Comparison of ENCODE assay signal across 11 cellular contexts in the genomic region with DNA sequence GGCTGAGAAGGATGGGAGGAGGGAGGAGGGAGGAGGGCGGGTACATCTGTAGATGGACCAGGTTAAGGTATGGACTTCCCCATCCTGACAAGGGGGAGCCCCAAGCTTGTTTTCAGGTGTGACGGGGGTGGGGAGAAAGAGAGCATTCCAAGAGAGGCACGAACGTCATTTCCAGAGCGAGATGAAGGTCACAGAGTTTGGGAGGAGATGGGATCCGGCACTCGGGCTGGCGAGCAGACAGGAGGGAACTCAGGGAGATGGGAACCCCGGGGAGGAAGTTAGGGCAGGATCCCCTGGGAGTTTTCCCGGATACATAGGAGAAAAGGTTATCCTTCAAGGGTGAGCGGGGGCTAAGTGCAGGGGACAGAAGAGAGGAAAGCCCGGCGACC.
DNase-seq lines count a peak whose midpoint lies in the region; ATAC-seq and TF ChIP-seq lines count a peak whose summit lies in the region.
"Had no signal": no experiment of that assay in that cellular context is flagged by ENCODE, and none has a peak within 500 bp of the region (broad histone marks: within the 10 kb centered on the region; RNA-seq: fewer than 3 reads in every experiment).

No MANE protein-coding gene starts in this region.

- CTCF ChIA-PET in CD8-positive, alpha-beta memory T cell (lab: Charles Lee) = no interaction called here

- peak overlapping the region; percentile 36 for H3K4me3 ChIP-seq in BE2C (ENCODE audit: low read depth, low read length)
- peak overlapping the region; percentile 74 for H3K4me3 ChIP-seq in adipocyte (ENCODE audit: low read length)
- peak overlapping the region; percentile 20 to 29 for H3K4me3 ChIP-seq in right atrium auricular region
- no peak overlapping the region for H3K4me3 ChIP-seq in CD8-positive, alpha-beta memory T cell (ENCODE audit: low read length)
- H3K4me3 ChIP-seq: SK-N-MC had no signal

- no peak for DNase-seq in BE2C
- no peak for DNase-seq in adipocyte (ENCODE audit: low read depth)
- no peak for DNase-seq in right atrium auricular region (ENCODE audit: low spot score)
- no peak for DNase-seq in progenitor cell of endocrine pancreas (ENCODE audit: low spot score, unreplicated experiment)
- no peak for DNase-seq in AG08395 (ENCODE audit: low spot score)
- DNase-seq in CD8-positive, alpha-beta memory T cell = no peak
- DNase-seq: activated CD8-positive, alpha-beta T cell treated with anti-CD3 and anti-CD28 coated beads, Interleukin-2, amount 10 ng/mL, durations not matched to agents 7 days and 5 days; NCI-H2107 had no signal

- no peaks in the 10 kb centered on the region for H3K27me3 Mint-ChIP-seq in progenitor cell of endocrine pancreas
- H3K27me3 Mint-ChIP-seq in CD8-positive, alpha-beta memory T cell = no peaks in the 10 kb centered on the region

- no peak for TF ChIP-seq CTCF in BE2C (IDR thresholded peaks at IDR 0.05; ENCODE audit: low read depth, low read length)
- no peak for TF ChIP-seq CTCF in right atrium auricular region (IDR thresholded peaks at IDR 0.05)
- TF ChIP-seq CTCF in progenitor cell of endocrine pancreas (IDR thresholded peaks at IDR 0.05; ENCODE audit: unreplicated experiment) = no peak

- no peaks in the 10 kb centered on the region for H3K9me3 ChIP-seq in BE2C
- no peaks in the 10 kb centered on the region for H3K9me3 ChIP-seq in adipocyte (ENCODE audit: control insufficient read depth, low read length)
- H3K9me3 ChIP-seq in right atrium auricular region = no peaks in the 10 kb centered on the region
- H3K9me3 ChIP-seq in CD8-positive, alpha-beta memory T cell (ENCODE audit: low read length) = no peaks in the 10 kb centered on the region

- H3K4me1 ChIP-seq in BE2C (peaks cover 14% of the 10 kb centered on the region), adipocyte (ENCODE audit: control insufficient read depth, insufficient read depth, low read length) (peaks cover 29% of the 10 kb centered on the region), right atrium auricular region (peaks cover 0 to 46% of the 10 kb centered on the region in 2 donors)
- no peaks in the 10 kb centered on the region for H3K4me1 ChIP-seq in CD8-positive, alpha-beta memory T cell (ENCODE audit: insufficient read depth, low read length)

- H3K36me3 Mint-ChIP-seq in progenitor cell of endocrine pancreas (ENCODE audit: insufficient read depth) = peaks cover 14% of the 10 kb centered on the region
- peaks cover 1 to 4% (median 4%) of the 10 kb centered on the region in 3 donors for H3K36me3 Mint-ChIP-seq in CD8-positive, alpha-beta memory T cell

- POLR2A ChIA-PET in CD8-positive, alpha-beta memory T cell (lab: Charles Lee) = no interaction called here

- peaks cover 3% of the 10 kb centered on the region for H3K9me3 Mint-ChIP-seq in progenitor cell of endocrine pancreas (ENCODE audit: low read depth)
- no peaks in the 10 kb centered on the region for H3K9me3 Mint-ChIP-seq in CD8-positive, alpha-beta memory T cell

- ATAC-seq in GM18868 (IDR thresholded peaks at IDR 0.05; ENCODE audit: unreplicated experiment) (no peak), HG03432 (IDR thresholded peaks at IDR 0.05; ENCODE audit: unreplicated experiment) (no peak)
- ATAC-seq: activated CD8-positive, alpha-beta T cell treated with anti-CD3 and anti-CD28 coated beads, Interleukin-2, amount 10 ng/mL, durations not matched to agents 7 days and 5 days had no signal

- H3K9ac ChIP-seq in adipocyte (ENCODE audit: low read length) = peak overlapping the region; percentile 60

- H3K27ac ChIP-seq in right atrium auricular region = peak overlapping the region; percentile 85 to 89
- no peak overlapping the region for H3K27ac ChIP-seq in CD8-positive, alpha-beta memory T cell (ENCODE audit: low read depth, low read length)
- H3K27ac ChIP-seq: SK-N-MC had no signal

- peaks cover 2% of the 10 kb centered on the region for H3K36me3 ChIP-seq in BE2C
- no peaks in the 10 kb centered on the region for H3K36me3 ChIP-seq in adipocyte (ENCODE audit: control insufficient read depth, insufficient read depth, low read length, severe bottlenecking)
- no peaks in the 10 kb centered on the region for H3K36me3 ChIP-seq in right atrium auricular region
- no peaks in the 10 kb centered on the region for H3K36me3 ChIP-seq in CD8-positive, alpha-beta memory T cell (ENCODE audit: insufficient read depth, low read length)

- peaks cover 56% of the 10 kb centered on the region for H3K4me1 Mint-ChIP-seq in progenitor cell of endocrine pancreas (ENCODE audit: low read depth)
- H3K4me1 Mint-ChIP-seq in CD8-positive, alpha-beta memory T cell = peaks cover 3 to 8% (median 5%) of the 10 kb centered on the region in 3 donors

- H3K4me3 Mint-ChIP-seq in progenitor cell of endocrine pancreas (ENCODE audit: low read depth) = no peak overlapping the region
- no peak overlapping the region for H3K4me3 Mint-ChIP-seq in CD8-positive, alpha-beta memory T cell
- H3K4me3 Mint-ChIP-seq: activated CD8-positive, alpha-beta T cell treated with anti-CD3 and anti-CD28 coated beads, Interleukin-2, amount 10 ng/mL, durations not matched to agents 7 days and 5 days had no signal

- peak overlapping the region; percentile 71 for H3K27ac Mint-ChIP-seq in progenitor cell of endocrine pancreas
- peak overlapping the region in 2 of 8 donors; percentile 55 to 81 for H3K27ac Mint-ChIP-seq in CD8-positive, alpha-beta memory T cell
- H3K27ac Mint-ChIP-seq: activated CD8-positive, alpha-beta T cell treated with anti-CD3 and anti-CD28 coated beads, Interleukin-2, amount 10 ng/mL, durations not matched to agents 7 days and 5 days had no signal

- no peaks in the 10 kb centered on the region for H3K27me3 ChIP-seq in BE2C
- no peaks in the 10 kb centered on the region for H3K27me3 ChIP-seq in adipocyte (replicated peaks; ENCODE audit: control insufficient read depth, insufficient read depth, low read length)
- no peaks in the 10 kb centered on the region for H3K27me3 ChIP-seq in right atrium auricular region
- H3K27me3 ChIP-seq in CD8-positive, alpha-beta memory T cell (ENCODE audit: insufficient read depth, low read length, poor library complexity, severe bottlenecking) = no peaks in the 10 kb centered on the region
